ENCODE assay signal across 8 cellular contexts in genomic region chr13:53151692-53152421, GRCh38.
A peak's percentile ranks its signal among the peaks of the same experiment; 100 is the strongest.
DNase-seq lines count a peak whose midpoint lies in the region; ATAC-seq and TF ChIP-seq lines count a peak whose summit lies in the region.

No MANE protein-coding gene starts in this region.

- H3K27ac ChIP-seq in DOHH2 (ENCODE audit: low read depth, low read length) = no peak overlapping the region
- H3K27ac ChIP-seq in right atrium auricular region = no peak overlapping the region
- no peak overlapping the region for H3K27ac ChIP-seq in spleen
- H3K27ac ChIP-seq in osteoblast (ENCODE audit: low read depth, low read length) = no peak overlapping the region

- H3K36me3 ChIP-seq in DOHH2 (ENCODE audit: control insufficient read depth, low read length) (no peaks in the 10 kb centered on the region), right atrium auricular region (no peaks in the 10 kb centered on the region), spleen (no peaks in the 10 kb centered on the region), osteoblast (ENCODE audit: insufficient read depth, low read length) (no peaks in the 10 kb centered on the region)

- H3F3A ChIP-seq in DOHH2 (ENCODE audit: control insufficient read depth, insufficient read depth) = no peaks in the 10 kb centered on the region

- H3K27me3 ChIP-seq in DOHH2 (ENCODE audit: control insufficient read depth, low read length) (no peaks in the 10 kb centered on the region), right atrium auricular region (no peaks in the 10 kb centered on the region), spleen (replicated peaks in 1 of 7) (peaks cover 0 to 23% (median 0%) of the 10 kb centered on the region in 7 donors), osteoblast (ENCODE audit: insufficient read depth, low read length) (no peaks in the 10 kb centered on the region)

- peaks cover 10% of the 10 kb centered on the region for H3K27me3 Mint-ChIP-seq in activated T-cell treated with anti-CD3 and anti-CD28 coated beads, Interleukin-2, amount 50 U/mL, for 4 hours (ENCODE audit: low read depth)

- 12 to 21% (median 18%) methylated on average over 8 of the region's 8 CpGs for WGBS in spleen, 5 donors

- ATAC-seq in GM19351 (IDR thresholded peaks at IDR 0.05; ENCODE audit: unreplicated experiment) = peak; percentile 90
- peak; percentile 97 for ATAC-seq in HG03175 (IDR thresholded peaks at IDR 0.05; ENCODE audit: unreplicated experiment)
- ATAC-seq in activated T-cell treated with anti-CD3 and anti-CD28 coated beads, Interleukin-2, amount 50 U/mL, for 4 hours = peak; percentile 73 to 82

- H3K4me2 ChIP-seq in DOHH2 (ENCODE audit: low read length) = no peak overlapping the region
- no peak overlapping the region for H3K4me2 ChIP-seq in osteoblast (ENCODE audit: insufficient read depth, low read length)

- no peaks in the 10 kb centered on the region for H3K4me1 Mint-ChIP-seq in activated T-cell treated with anti-CD3 and anti-CD28 coated beads, Interleukin-2, amount 50 U/mL, for 4 hours (ENCODE audit: low read depth)

- no peaks in the 10 kb centered on the region for H3K9me3 ChIP-seq in DOHH2 (ENCODE audit: control insufficient read depth, insufficient read depth, low read length)
- peaks cover 0 to 2% of the 10 kb centered on the region in 2 donors for H3K9me3 ChIP-seq in right atrium auricular region
- H3K9me3 ChIP-seq in spleen = peaks cover 0 to 2% (median 0%) of the 10 kb centered on the region in 8 donors
- no peaks in the 10 kb centered on the region for H3K9me3 ChIP-seq in osteoblast (ENCODE audit: low read depth, low read length)

- H3K4me1 ChIP-seq in DOHH2 (ENCODE audit: control insufficient read depth, low read length) = no peaks in the 10 kb centered on the region
- H3K4me1 ChIP-seq in right atrium auricular region = no peaks in the 10 kb centered on the region
- no peaks in the 10 kb centered on the region for H3K4me1 ChIP-seq in spleen
- no peaks in the 10 kb centered on the region for H3K4me1 ChIP-seq in osteoblast (ENCODE audit: insufficient read depth, low read length)

- H3K36me3 Mint-ChIP-seq in activated T-cell treated with anti-CD3 and anti-CD28 coated beads, Interleukin-2, amount 50 U/mL, for 4 hours (ENCODE audit: insufficient read depth) = no peaks in the 10 kb centered on the region

- H4K20me1 ChIP-seq in DOHH2 (ENCODE audit: control insufficient read depth, insufficient read depth, low read depth, low read length) (no peaks in the 10 kb centered on the region), osteoblast (ENCODE audit: insufficient read depth, low read length) (no peaks in the 10 kb centered on the region)

- no peaks in the 10 kb centered on the region for H3K9me2 ChIP-seq in DOHH2 (replicated peaks; ENCODE audit: control insufficient read depth, low read length)

- H2AFZ ChIP-seq in osteoblast (ENCODE audit: low read length) = no peak overlapping the region

- TF ChIP-seq POLR2A in spleen (IDR thresholded peaks at IDR 0.05) = no peak

- no peaks in the 10 kb centered on the region for H3K9me3 Mint-ChIP-seq in activated T-cell treated with anti-CD3 and anti-CD28 coated beads, Interleukin-2, amount 50 U/mL, for 4 hours

- DNase-seq in NCI-H2227 treated with DMSO at 0.1 percent for 48 hours (lab: John Stamatoyannopoulos, UW) = peak; percentile 17
- DNase-seq in activated T-cell treated with anti-CD3 and anti-CD28 coated beads, Interleukin-2, amount 50 U/mL, for 4 hours = no peak
- DNase-seq in right atrium auricular region (ENCODE audit: low spot score) = no peak
- DNase-seq in spleen = no peak
- no peak for DNase-seq in osteoblast (ENCODE audit: insufficient read length, low spot score, missing footprints)

- TF ChIP-seq CTCF in DOHH2 (IDR thresholded peaks at IDR 0.05; ENCODE audit: low read depth, low read length, poor library complexity, severe bottlenecking) (peak; percentile 93), right atrium auricular region (IDR thresholded peaks at IDR 0.05) (peak; percentile 32 to 84), spleen (IDR thresholded peaks at IDR 0.05 in 8 of 11, conservative IDR thresholded peaks at IDR 0.05 in 3 of 11) (peak in 8 of 11 experiments; percentile 19 to 57 (median 39)), osteoblast (IDR thresholded peaks at IDR 0.05; ENCODE audit: extremely low read depth, low read depth, low read length) (no peak)

- no peak overlapping the region for H3K4me3 Mint-ChIP-seq in activated T-cell treated with anti-CD3 and anti-CD28 coated beads, Interleukin-2, amount 50 U/mL, for 4 hours

- H3K79me2 ChIP-seq in DOHH2 (ENCODE audit: control insufficient read depth, low read length) (no peaks in the 10 kb centered on the region), osteoblast (ENCODE audit: insufficient read depth, low read length) (no peaks in the 10 kb centered on the region)

- intact Hi-C loops in spleen (cut with DNase I; ENCODE audit: low total_unique reads) = no loop called here

- no peak overlapping the region for H3K4me3 ChIP-seq in DOHH2 (ENCODE audit: low read length)
- H3K4me3 ChIP-seq in right atrium auricular region = no peak overlapping the region
- no peak overlapping the region for H3K4me3 ChIP-seq in spleen
- H3K4me3 ChIP-seq in osteoblast (ENCODE audit: insufficient read depth, low read length) = no peak overlapping the region
